ENCODE assay signal across 16 cellular contexts in genomic region chr3:72490688-72491430, GRCh38. TPM values are rescaled to one million over a fixed set of nuclear protein-coding genes. Genes with fewer than 3 reads are reported as not detected.
DNase-seq lines count a peak whose midpoint lies in the region; ATAC-seq and TF ChIP-seq lines count a peak whose summit lies in the region.
"Had no signal": no experiment of that assay in that cellular context is flagged by ENCODE, and none has a peak within 500 bp of the region (broad histone marks: within the 10 kb centered on the region; RNA-seq: fewer than 3 reads in every experiment).

No MANE protein-coding gene starts in this region.

- H3K27ac ChIP-seq in upper lobe of right lung, result no peak overlapping the region
- H3K27ac ChIP-seq: colonic mucosa, esophagus muscularis mucosa, prostate gland, VCaP had no signal

- no peaks in the 10 kb centered on the region for H3K36me3 ChIP-seq in upper lobe of right lung
- H3K36me3 ChIP-seq: colonic mucosa, esophagus muscularis mucosa, prostate gland had no signal

- no peak for TF ChIP-seq CTCF in upper lobe of right lung (IDR thresholded peaks at IDR 0.05)

- H3K4me3 ChIP-seq in upper lobe of right lung, result no peak overlapping the region
- H3K4me3 ChIP-seq: colonic mucosa, esophagus muscularis mucosa, prostate gland had no signal

- intact Hi-C loops in upper lobe of right lung (cut with DNase I), result no loop called here

- peaks cover 20% of the 10 kb centered on the region for H3K4me1 ChIP-seq in upper lobe of right lung
- H3K4me1 ChIP-seq: colonic mucosa, prostate gland had no signal

- H3K27me3 ChIP-seq in upper lobe of right lung, result no peaks in the 10 kb centered on the region
- H3K27me3 ChIP-seq: colonic mucosa, esophagus muscularis mucosa had no signal

- peak; percentile 70 for DNase-seq in NCI-H82 (lab: John Stamatoyannopoulos, UW)
- no peak for DNase-seq in NCI-H82 treated with DMSO at 0.1 percent for 48 hours (lab: John Stamatoyannopoulos, UW; ENCODE audit: unreplicated experiment)
- DNase-seq in NCI-H526 treated with DMSO at 0.1 percent for 48 hours (lab: John Stamatoyannopoulos, UW), result peak; percentile 25
- peak; percentile 26 for DNase-seq in globus pallidus (ENCODE audit: low spot score)
- DNase-seq in upper lobe of right lung, result no peak
- DNase-seq in DMS53 treated with DMSO at 0.1 percent for 48 hours (lab: John Stamatoyannopoulos, UW; ENCODE audit: unreplicated experiment), result no peak
- DNase-seq in NCI-H2029 treated with DMSO at 0.1 percent for 48 hours (lab: John Stamatoyannopoulos, UW), result no peak
- DNase-seq: activated gamma-delta T cell; CD8-positive, alpha-beta T cell; colonic mucosa; NCI-H345 had no signal

- H3K9me3 ChIP-seq in upper lobe of right lung, result no peaks in the 10 kb centered on the region
- H3K9me3 ChIP-seq: colonic mucosa, esophagus muscularis mucosa, prostate gland had no signal

- peak; percentile 4 for ATAC-seq in upper lobe of right lung
- no peak for ATAC-seq in HG02885 (IDR thresholded peaks at IDR 0.05; ENCODE audit: poor library complexity, unreplicated experiment)
- ATAC-seq: CD8-positive, alpha-beta T cell; left lobe of liver had no signal

RNA-seq across cellular contexts. Expression of gene RYBP, which starts 44.4 kb away (rescaled TPM):
- total RNA-seq in upper lobe of right lung, result 22.5 TPM

Comparison
In these comparisons a context has a peak if more than half of its experiments do, and no peak if none do; other contexts are left out.
1. DNase-seq: peak in NCI-H82 (single experiment), NCI-H526 treated with DMSO at 0.1 percent for 48 hours (single experiment) and globus pallidus (single experiment); none in NCI-H82 treated with DMSO at 0.1 percent for 48 hours (single experiment), upper lobe of right lung (single experiment), DMS53 treated with DMSO at 0.1 percent for 48 hours (single experiment) and NCI-H2029 treated with DMSO at 0.1 percent for 48 hours (single experiment).